ENCODE assay signal across 34 cellular contexts in the genomic region with DNA sequence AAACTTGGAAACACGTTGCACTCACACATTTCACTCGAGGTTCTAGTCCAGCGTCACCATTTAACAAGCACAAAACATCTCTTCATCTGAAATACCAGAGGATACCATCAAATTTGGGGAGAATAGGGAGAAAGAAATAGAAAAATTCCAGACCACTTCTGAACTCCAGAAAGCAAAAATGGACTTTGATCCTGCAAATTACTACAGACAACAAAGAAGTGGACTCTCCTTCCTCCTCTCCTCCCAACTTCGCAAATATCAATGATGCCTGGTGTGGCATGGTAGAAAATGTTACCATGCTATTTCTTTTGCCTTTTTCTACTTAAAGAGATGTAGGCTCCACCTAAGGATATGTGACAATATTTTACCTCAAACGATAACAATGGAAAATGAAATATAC.
"Had no signal": no experiment of that assay in that cellular context is flagged by ENCODE, and none has a peak within 500 bp of the region (broad histone marks: within the 10 kb centered on the region; RNA-seq: fewer than 3 reads in every experiment).

No MANE protein-coding gene starts in this region.

- H3K27me3 ChIP-seq: adrenal gland, body of pancreas, esophagus muscularis mucosa, foreskin keratinocyte, gastrocnemius medialis, heart left ventricle had no signal

- H3K9me3 Mint-ChIP-seq: activated CD4-positive, alpha-beta memory T cell treated with anti-CD3 and anti-CD28 coated beads, Interleukin-2, amount 10 ng/mL, durations not matched to agents 7 days and 5 days; activated CD4-positive, alpha-beta T cell treated with anti-CD3 and anti-CD28 coated beads, Interleukin-2, amount 10 ng/mL, durations not matched to agents 7 days and 5 days; activated naive CD8-positive, alpha-beta T cell treated with anti-CD3 and anti-CD28 coated beads for 36 hours; activated naive CD8-positive, alpha-beta T cell treated with anti-CD3 and anti-CD28 coated beads, Interleukin-2, amount 50 U/mL, for 24 hours; activated T-cell treated with anti-CD3 and anti-CD28 coated beads, Interleukin-2, amount 50 U/mL, for 24 hours; activated T-cell treated with anti-CD3 and anti-CD28 coated beads, Interleukin-2, amount 50 U/mL, for 72 hours; effector memory CD8-positive, alpha-beta T cell; T-cell; T-helper 1 cell treated with Interleukin-12 subunit alpha and Interleukin-12 subunit beta and Interleukin-4 antibody, amounts not matched to agents 30 μg/mL and 1 μg/mL, for 36 hours; T-helper 2 cell treated with Interferon-gamma antibody and Interleukin-4, amounts not matched to agents 5 μg/mL and 100 μg/mL, for 36 hours had no signal

- H3K9me3 ChIP-seq: adrenal gland, body of pancreas, esophagus muscularis mucosa, gastrocnemius medialis, heart left ventricle had no signal

- H3K4me3 ChIP-seq: adrenal gland, body of pancreas, esophagus muscularis mucosa, gastrocnemius medialis, heart left ventricle had no signal

- H3K36me3 ChIP-seq: adrenal gland, esophagus muscularis mucosa, gastrocnemius medialis, heart left ventricle had no signal

- ATAC-seq: activated naive CD8-positive, alpha-beta T cell treated with anti-CD3 and anti-CD28 coated beads, Interleukin-2, amount 50 U/mL, for 24 hours; activated T-cell treated with anti-CD3 and anti-CD28 coated beads, Interleukin-2, amount 50 U/mL, for 72 hours; body of pancreas; effector memory CD8-positive, alpha-beta T cell; foreskin keratinocyte; gastrocnemius medialis; heart left ventricle; T-cell had no signal

- H3K27ac Mint-ChIP-seq: activated CD4-positive, alpha-beta memory T cell treated with anti-CD3 and anti-CD28 coated beads, Interleukin-2, amount 10 ng/mL, durations not matched to agents 7 days and 5 days; activated CD4-positive, alpha-beta T cell treated with anti-CD3 and anti-CD28 coated beads, Interleukin-2, amount 10 ng/mL, durations not matched to agents 7 days and 5 days; activated naive CD8-positive, alpha-beta T cell treated with anti-CD3 and anti-CD28 coated beads for 36 hours; activated naive CD8-positive, alpha-beta T cell treated with anti-CD3 and anti-CD28 coated beads, Interleukin-2, amount 50 U/mL, for 24 hours; activated T-cell treated with anti-CD3 and anti-CD28 coated beads, Interleukin-2, amount 50 U/mL, for 24 hours; activated T-cell treated with anti-CD3 and anti-CD28 coated beads, Interleukin-2, amount 50 U/mL, for 72 hours; T-cell; T-helper 1 cell treated with Interleukin-12 subunit alpha and Interleukin-12 subunit beta and Interleukin-4 antibody, amounts not matched to agents 30 μg/mL and 1 μg/mL, for 36 hours; T-helper 2 cell treated with Interferon-gamma antibody and Interleukin-4, amounts not matched to agents 5 μg/mL and 100 μg/mL, for 36 hours had no signal

- DNase-seq: activated CD4-positive, alpha-beta memory T cell treated with anti-CD3 and anti-CD28 coated beads, Interleukin-2, amount 10 ng/mL, durations not matched to agents 7 days and 5 days; activated CD4-positive, alpha-beta T cell treated with anti-CD3 and anti-CD28 coated beads for 1 hour; activated CD4-positive, alpha-beta T cell treated with anti-CD3 and anti-CD28 coated beads for 4 hours; activated CD4-positive, alpha-beta T cell treated with anti-CD3 and anti-CD28 coated beads, Interleukin-2, amount 10 ng/mL, durations not matched to agents 7 days and 5 days; activated CD4-positive, alpha-beta T cell treated with anti-CD3 and anti-CD28 coated beads, Interleukin-2, amount 50 U/mL, for 4 hours; activated CD8-positive, alpha-beta memory T cell treated with anti-CD3 and anti-CD28 coated beads, Interleukin-2, amount 50 U/mL, for 48 hours; activated gamma-delta T cell; activated naive CD4-positive, alpha-beta T cell; activated naive CD4-positive, alpha-beta T cell treated with anti-CD3 and anti-CD28 coated beads, Interleukin-2, amount 50 U/mL, for 16 hours; activated naive CD8-positive, alpha-beta T cell treated with anti-CD3 and anti-CD28 coated beads for 36 hours; activated naive CD8-positive, alpha-beta T cell treated with anti-CD3 and anti-CD28 coated beads, Interleukin-2, amount 50 U/mL, for 24 hours; activated T-cell treated with anti-CD3 and anti-CD28 coated beads for 4 hours; activated T-cell treated with anti-CD3 and anti-CD28 coated beads, Interleukin-2, amount 50 U/mL, for 24 hours; activated T-cell treated with anti-CD3 and anti-CD28 coated beads, Interleukin-2, amount 50 U/mL, for 72 hours; adrenal gland; amygdala; aorta; body of pancreas; caudate nucleus; cortex of kidney; dermis blood vessel endothelial cell; effector CD4-positive, alpha-beta T cell; effector memory CD8-positive, alpha-beta T cell; erythroblast; foreskin keratinocyte; gastrocnemius medialis; glutamatergic neuron; heart left ventricle; T-cell; T1000 had no signal

- H3K4me3 Mint-ChIP-seq: activated CD4-positive, alpha-beta memory T cell treated with anti-CD3 and anti-CD28 coated beads, Interleukin-2, amount 10 ng/mL, durations not matched to agents 7 days and 5 days; activated CD4-positive, alpha-beta T cell treated with anti-CD3 and anti-CD28 coated beads, Interleukin-2, amount 10 ng/mL, durations not matched to agents 7 days and 5 days; activated naive CD8-positive, alpha-beta T cell treated with anti-CD3 and anti-CD28 coated beads for 36 hours; activated naive CD8-positive, alpha-beta T cell treated with anti-CD3 and anti-CD28 coated beads, Interleukin-2, amount 50 U/mL, for 24 hours; activated T-cell treated with anti-CD3 and anti-CD28 coated beads, Interleukin-2, amount 50 U/mL, for 24 hours; activated T-cell treated with anti-CD3 and anti-CD28 coated beads, Interleukin-2, amount 50 U/mL, for 72 hours; effector memory CD8-positive, alpha-beta T cell; T-cell; T-helper 1 cell treated with Interleukin-12 subunit alpha and Interleukin-12 subunit beta and Interleukin-4 antibody, amounts not matched to agents 30 μg/mL and 1 μg/mL, for 36 hours; T-helper 2 cell treated with Interferon-gamma antibody and Interleukin-4, amounts not matched to agents 5 μg/mL and 100 μg/mL, for 36 hours had no signal

- H3K4me1 ChIP-seq: body of pancreas, foreskin keratinocyte had no signal

- H3K27ac ChIP-seq: adrenal gland, body of pancreas, esophagus muscularis mucosa, foreskin keratinocyte, gastrocnemius medialis, heart left ventricle had no signal

- FAIRE-seq: colon had no signal

- H3K27me3 Mint-ChIP-seq: activated CD4-positive, alpha-beta memory T cell treated with anti-CD3 and anti-CD28 coated beads, Interleukin-2, amount 10 ng/mL, durations not matched to agents 7 days and 5 days; activated CD4-positive, alpha-beta T cell treated with anti-CD3 and anti-CD28 coated beads, Interleukin-2, amount 10 ng/mL, durations not matched to agents 7 days and 5 days; activated naive CD8-positive, alpha-beta T cell treated with anti-CD3 and anti-CD28 coated beads for 36 hours; activated naive CD8-positive, alpha-beta T cell treated with anti-CD3 and anti-CD28 coated beads, Interleukin-2, amount 50 U/mL, for 24 hours; activated T-cell treated with anti-CD3 and anti-CD28 coated beads, Interleukin-2, amount 50 U/mL, for 24 hours; effector memory CD8-positive, alpha-beta T cell; T-cell had no signal
